In genomic region chr3:132246212-132246611, GRCh38 we compare ENCODE assay signal across 20 cellular contexts.
"Had no signal": no experiment of that assay in that cellular context is flagged by ENCODE, and none has a peak within 500 bp of the region (broad histone marks: within the 10 kb centered on the region; RNA-seq: fewer than 3 reads in every experiment).

No MANE protein-coding gene starts in this region.

- H3K9me3 ChIP-seq: colonic mucosa, esophagus squamous epithelium, pancreas, psoas muscle, right lobe of liver, suprapubic skin, thyroid gland had no signal

- H3K36me3 Mint-ChIP-seq: mesothelial cell of epicardium; natural killer cell treated with Interleukin-12 subunit alpha and Interleukin-12 subunit beta and Interleukin-15 and Interleukin-18, amount 100 ng/mL, for 72 hours; neural progenitor cell; stimulated activated effector memory CD8-positive, alpha-beta T cell treated with anti-CD3 and anti-CD28 coated beads, Interleukin-12 subunit alpha, Interleukin-12 subunit beta, amount 100 ng/mL, for 72 hours; type B pancreatic cell had no signal

- H3K4me2 ChIP-seq: neural progenitor cell had no signal

- H3K4me3 ChIP-seq: colonic mucosa, esophagus squamous epithelium, neural progenitor cell, pancreas, psoas muscle, right lobe of liver, suprapubic skin, thyroid gland had no signal

- H3K27me3 ChIP-seq: colonic mucosa, neural progenitor cell, pancreas, right lobe of liver, suprapubic skin, thyroid gland had no signal

- DNase-seq: colonic mucosa; dermis blood vessel endothelial cell; esophagus squamous epithelium; kidney glomerular epithelial cell; occipital lobe; pancreas; psoas muscle; retina; right lobe of liver; stimulated activated CD4-positive, alpha-beta T cell treated with anti-CD3 and anti-CD28 coated beads, Interleukin-4, amount 100 ng/mL, for 1 hour; stimulated activated CD8-positive, alpha-beta memory T cell treated with anti-CD3 and anti-CD28 coated beads, Interleukin-4, amount 100 ng/mL, for 48 hours; stimulated activated naive CD8-positive, alpha-beta T cell treated with anti-CD3 and anti-CD28 coated beads, Interleukin-15, Interleukin-2, amounts not matched to agents 100 U/mL and 50 U/mL, for 24 hours had no signal

- ATAC-seq: left lobe of liver; natural killer cell treated with Interleukin-12 subunit alpha and Interleukin-12 subunit beta and Interleukin-15 and Interleukin-18, amount 100 ng/mL, for 72 hours; psoas muscle; right lobe of liver; stimulated activated effector memory CD8-positive, alpha-beta T cell treated with anti-CD3 and anti-CD28 coated beads, Interleukin-12 subunit alpha, Interleukin-12 subunit beta, amount 100 ng/mL, for 72 hours; stimulated activated naive CD8-positive, alpha-beta T cell treated with anti-CD3 and anti-CD28 coated beads, Interleukin-15, Interleukin-2, amounts not matched to agents 100 U/mL and 50 U/mL, for 24 hours had no signal

- H3K36me3 ChIP-seq: colonic mucosa, esophagus squamous epithelium, neural progenitor cell, pancreas, right lobe of liver, suprapubic skin, thyroid gland had no signal

- H3K9ac ChIP-seq: neural progenitor cell had no signal

- H3K27ac ChIP-seq: colonic mucosa, esophagus squamous epithelium, neural progenitor cell, pancreas, psoas muscle, right lobe of liver, suprapubic skin, thyroid gland had no signal

- H3K4me1 ChIP-seq: colonic mucosa, pancreas, psoas muscle, right lobe of liver, suprapubic skin had no signal

- H3K4me1 Mint-ChIP-seq: stimulated activated effector memory CD8-positive, alpha-beta T cell treated with anti-CD3 and anti-CD28 coated beads, Interleukin-12 subunit alpha, Interleukin-12 subunit beta, amount 100 ng/mL, for 72 hours had no signal

- H3K27ac Mint-ChIP-seq: mesothelial cell of epicardium; natural killer cell treated with Interleukin-12 subunit alpha and Interleukin-12 subunit beta and Interleukin-15 and Interleukin-18, amount 100 ng/mL, for 72 hours; neural progenitor cell; stimulated activated effector memory CD8-positive, alpha-beta T cell treated with anti-CD3 and anti-CD28 coated beads, Interleukin-12 subunit alpha, Interleukin-12 subunit beta, amount 100 ng/mL, for 72 hours; type B pancreatic cell had no signal

- H3K9me3 Mint-ChIP-seq: natural killer cell treated with Interleukin-12 subunit alpha and Interleukin-12 subunit beta and Interleukin-15 and Interleukin-18, amount 100 ng/mL, for 72 hours; neural progenitor cell; stimulated activated effector memory CD8-positive, alpha-beta T cell treated with anti-CD3 and anti-CD28 coated beads, Interleukin-12 subunit alpha, Interleukin-12 subunit beta, amount 100 ng/mL, for 72 hours; type B pancreatic cell had no signal

- H3K4me3 Mint-ChIP-seq: mesothelial cell of epicardium; natural killer cell treated with Interleukin-12 subunit alpha and Interleukin-12 subunit beta and Interleukin-15 and Interleukin-18, amount 100 ng/mL, for 72 hours; neural progenitor cell; stimulated activated effector memory CD8-positive, alpha-beta T cell treated with anti-CD3 and anti-CD28 coated beads, Interleukin-12 subunit alpha, Interleukin-12 subunit beta, amount 100 ng/mL, for 72 hours; type B pancreatic cell had no signal

- H2AFZ ChIP-seq: neural progenitor cell had no signal
